Comparison of ENCODE assay signal across 40 cellular contexts in genomic region chr12:130911933-130912332, GRCh38. TPM values are rescaled to one million over a fixed set of nuclear protein-coding genes. Genes with fewer than 3 reads are reported as not detected.
"Had no signal": no experiment of that assay in that cellular context is flagged by ENCODE, and none has a peak within 500 bp of the region (broad histone marks: within the 10 kb centered on the region; RNA-seq: fewer than 3 reads in every experiment).

No MANE protein-coding gene starts in this region.

- H3K4me3 ChIP-seq: adrenal gland, ascending aorta, body of pancreas, breast epithelium, cardiac muscle cell had no signal

- H3K27ac Mint-ChIP-seq: activated naive CD4-positive, alpha-beta T cell treated with anti-CD3 and anti-CD28 coated beads for 36 hours; activated naive CD4-positive, alpha-beta T cell treated with anti-CD3 and anti-CD28 coated beads, Interleukin-2, amount 10 ng/mL, durations not matched to agents 7 days and 5 days; activated naive CD4-positive, alpha-beta T cell treated with anti-CD3 and anti-CD28 coated beads, Interleukin-2, amount 50 U/mL, for 24 hours; activated naive CD4-positive, alpha-beta T cell treated with anti-CD3 and anti-CD28 coated beads, Interleukin-2, amount 50 U/mL, for 72 hours; activated naive CD8-positive, alpha-beta T cell; activated naive CD8-positive, alpha-beta T cell treated with anti-CD3 and anti-CD28 coated beads for 36 hours; activated naive CD8-positive, alpha-beta T cell treated with anti-CD3 and anti-CD28 coated beads, Interleukin-2, amount 10 ng/mL, durations not matched to agents 7 days and 5 days; activated naive CD8-positive, alpha-beta T cell treated with anti-CD3 and anti-CD28 coated beads, Interleukin-2, amount 50 U/mL, for 24 hours; activated T-cell treated with anti-CD3 and anti-CD28 coated beads, Interleukin-2, amount 50 U/mL, for 24 hours; activated T-cell treated with anti-CD3 and anti-CD28 coated beads, Interleukin-2, amount 50 U/mL, for 72 hours; activated T-helper 1 cell treated with anti-CD3 and anti-CD28 coated beads, Interleukin-12 subunit alpha, Interleukin-12 subunit beta, Interleukin-2, Interleukin-4 antibody, amounts not matched to agents 30 ng/mL and 10 ng/mL and 1 ng/mL, durations not matched to agents 14 hours and 24 hours and 36 hours; activated T-helper 17 cell treated with anti-CD3 and anti-CD28 coated beads, Interleukin-2, amount 50 U/mL, for 72 hours; activated T-helper 2 cell treated with anti-CD3 and anti-CD28 coated beads, Interferon-gamma antibody, Interleukin-2, Interleukin-4, amounts not matched to agents 10 μg/mL and 5 μg/mL and 100 μg/mL, durations not matched to agents 14 hours and 24 hours and 36 hours; brain had no signal

- H3K9me3 Mint-ChIP-seq: activated naive CD4-positive, alpha-beta T cell treated with anti-CD3 and anti-CD28 coated beads, Interleukin-2, amount 10 ng/mL, durations not matched to agents 7 days and 5 days had no signal

- H3K27ac ChIP-seq: adrenal gland, ascending aorta, body of pancreas, brain microvascular endothelial cell, breast epithelium, cardiac muscle cell had no signal

- H3K36me3 ChIP-seq: adrenal gland, ascending aorta, brain microvascular endothelial cell, breast epithelium, cardiac muscle cell had no signal

- H3K4me1 ChIP-seq: adrenal gland, breast epithelium had no signal

- DNase-seq: activated effector memory CD4-positive, alpha-beta T cell treated with anti-CD3 and anti-CD28 coated beads, Interleukin-2, amount 50 U/mL, for 16 hours; activated effector memory CD4-positive, alpha-beta T cell treated with Interleukin-2 at 50 U/mL for 16 hours; activated gamma-delta T cell; activated gamma-delta T cell treated with Interleukin-2 at 50 U/mL for 16 hours; activated naive CD4-positive, alpha-beta T cell; activated naive CD4-positive, alpha-beta T cell treated with anti-CD3 and anti-CD28 coated beads for 36 hours; activated naive CD4-positive, alpha-beta T cell treated with anti-CD3 and anti-CD28 coated beads, Interleukin-2, amount 10 ng/mL, durations not matched to agents 7 days and 5 days; activated naive CD4-positive, alpha-beta T cell treated with anti-CD3 and anti-CD28 coated beads, Interleukin-2, amount 50 U/mL, for 16 hours; activated naive CD4-positive, alpha-beta T cell treated with Interleukin-2 at 50 U/mL for 16 hours; activated naive CD8-positive, alpha-beta T cell treated with anti-CD3 and anti-CD28 coated beads for 36 hours; activated naive CD8-positive, alpha-beta T cell treated with anti-CD3 and anti-CD28 coated beads, Interleukin-2, amount 10 ng/mL, durations not matched to agents 7 days and 5 days; activated naive CD8-positive, alpha-beta T cell treated with anti-CD3 and anti-CD28 coated beads, Interleukin-2, amount 50 U/mL, for 24 hours; activated T-cell treated with anti-CD3 and anti-CD28 coated beads, Interleukin-2, amount 50 U/mL, for 1 hour; activated T-cell treated with anti-CD3 and anti-CD28 coated beads, Interleukin-2, amount 50 U/mL, for 24 hours; activated T-cell treated with anti-CD3 and anti-CD28 coated beads, Interleukin-2, amount 50 U/mL, for 4 hours; activated T-cell treated with anti-CD3 and anti-CD28 coated beads, Interleukin-2, amount 50 U/mL, for 48 hours; activated T-cell treated with anti-CD3 and anti-CD28 coated beads, Interleukin-2, amount 50 U/mL, for 72 hours; adrenal gland; amniotic stem cell; amygdala; anterior cingulate cortex; aorta; body of pancreas; brain microvascular endothelial cell; caudate nucleus; central memory CD4-positive, alpha-beta T cell; cerebellar nuclear complex had no signal

- H3K4me1 Mint-ChIP-seq: activated naive CD4-positive, alpha-beta T cell treated with anti-CD3 and anti-CD28 coated beads, Interleukin-2, amount 10 ng/mL, durations not matched to agents 7 days and 5 days; activated naive CD4-positive, alpha-beta T cell treated with anti-CD3 and anti-CD28 coated beads, Interleukin-2, amount 50 U/mL, for 24 hours; activated naive CD8-positive, alpha-beta T cell treated with anti-CD3 and anti-CD28 coated beads, Interleukin-2, amount 50 U/mL, for 24 hours; activated T-helper 17 cell treated with anti-CD3 and anti-CD28 coated beads, Interleukin-2, amount 50 U/mL, for 72 hours; central memory CD8-positive, alpha-beta T cell had no signal

- H3K4me3 Mint-ChIP-seq: activated naive CD4-positive, alpha-beta T cell treated with anti-CD3 and anti-CD28 coated beads for 36 hours; activated naive CD4-positive, alpha-beta T cell treated with anti-CD3 and anti-CD28 coated beads, Interleukin-2, amount 10 ng/mL, durations not matched to agents 7 days and 5 days; activated naive CD4-positive, alpha-beta T cell treated with anti-CD3 and anti-CD28 coated beads, Interleukin-2, amount 50 U/mL, for 24 hours; activated naive CD8-positive, alpha-beta T cell; activated naive CD8-positive, alpha-beta T cell treated with anti-CD3 and anti-CD28 coated beads for 36 hours; activated naive CD8-positive, alpha-beta T cell treated with anti-CD3 and anti-CD28 coated beads, Interleukin-2, amount 10 ng/mL, durations not matched to agents 7 days and 5 days; activated naive CD8-positive, alpha-beta T cell treated with anti-CD3 and anti-CD28 coated beads, Interleukin-2, amount 50 U/mL, for 24 hours; activated T-cell treated with anti-CD3 and anti-CD28 coated beads, Interleukin-2, amount 50 U/mL, for 24 hours; activated T-cell treated with anti-CD3 and anti-CD28 coated beads, Interleukin-2, amount 50 U/mL, for 4 hours; activated T-cell treated with anti-CD3 and anti-CD28 coated beads, Interleukin-2, amount 50 U/mL, for 72 hours; activated T-helper 1 cell treated with anti-CD3 and anti-CD28 coated beads, Interleukin-12 subunit alpha, Interleukin-12 subunit beta, Interleukin-2, Interleukin-4 antibody, amounts not matched to agents 30 ng/mL and 10 ng/mL and 1 ng/mL, durations not matched to agents 14 hours and 24 hours and 36 hours; activated T-helper 17 cell treated with anti-CD3 and anti-CD28 coated beads, Interleukin-2, amount 50 U/mL, for 72 hours; brain; central memory CD8-positive, alpha-beta T cell had no signal

- H3K36me3 Mint-ChIP-seq: activated naive CD4-positive, alpha-beta T cell treated with anti-CD3 and anti-CD28 coated beads, Interleukin-2, amount 10 ng/mL, durations not matched to agents 7 days and 5 days; activated naive CD8-positive, alpha-beta T cell treated with anti-CD3 and anti-CD28 coated beads for 36 hours; activated naive CD8-positive, alpha-beta T cell treated with anti-CD3 and anti-CD28 coated beads, Interleukin-2, amount 10 ng/mL, durations not matched to agents 7 days and 5 days; brain had no signal

- H3K9me3 ChIP-seq: body of pancreas had no signal

- FAIRE-seq: astrocyte, bronchial epithelial cell had no signal

- ATAC-seq: activated naive CD4-positive, alpha-beta T cell treated with anti-CD3 and anti-CD28 coated beads, Interleukin-2, amount 50 U/mL, for 72 hours; activated naive CD8-positive, alpha-beta T cell treated with anti-CD3 and anti-CD28 coated beads, Interleukin-2, amount 50 U/mL, for 24 hours; activated T-cell treated with anti-CD3 and anti-CD28 coated beads, Interleukin-2, amount 50 U/mL, for 4 hours; activated T-cell treated with anti-CD3 and anti-CD28 coated beads, Interleukin-2, amount 50 U/mL, for 72 hours; activated T-helper 17 cell treated with anti-CD3 and anti-CD28 coated beads, Interleukin-2, amount 50 U/mL, for 72 hours; body of pancreas had no signal

- H3K27me3 ChIP-seq: ascending aorta, body of pancreas, cardiac muscle cell had no signal

RNA-seq across cellular contexts. Expression of gene ADGRD1, which starts 41.8 kb away (rescaled TPM):
- total RNA-seq: activated naive CD4-positive, alpha-beta T cell treated with anti-CD3 and anti-CD28 coated beads for 36 hours; activated naive CD8-positive, alpha-beta T cell treated with anti-CD3 and anti-CD28 coated beads, Interleukin-2, amount 10 ng/mL, durations not matched to agents 7 days and 5 days; bronchial epithelial cell had no signal
